ENCODE assay signal across 13 cellular contexts in genomic region chr22:38135133-38135706, GRCh38. TPM values are rescaled to one million over a fixed set of nuclear protein-coding genes. Genes with fewer than 3 reads are reported as not detected.
DNase-seq lines count a peak whose midpoint lies in the region; ATAC-seq, FAIRE-seq and TF ChIP-seq lines count a peak whose summit lies in the region.
"Had no signal": no experiment of that assay in that cellular context is flagged by ENCODE, and none has a peak within 500 bp of the region (broad histone marks: within the 10 kb centered on the region; RNA-seq: fewer than 3 reads in every experiment).

No MANE protein-coding gene starts in this region.

- H3K4me1 ChIP-seq in A549 (peaks cover 10% of the 10 kb centered on the region; the same call in 2 of the 3 replicates), keratinocyte (ENCODE audit: control insufficient read depth, extremely low read depth, insufficient read depth, low read length) (peaks cover 13% of the 10 kb centered on the region)
- H3K4me1 ChIP-seq: Caco-2 had no signal

- CTCF ChIA-PET in A549 (lab: Yijun Ruan, JAX) = interaction anchor here (0.8 kb wide), 1 partner anchor 21 kb away, joined by 3 read pairs; no protein-coding TSS in a partner anchor

- H3K36me3 Mint-ChIP-seq in activated naive CD8-positive, alpha-beta T cell treated with anti-CD3 and anti-CD28 coated beads, Interleukin-2, amount 50 U/mL, for 24 hours (ENCODE audit: low read depth) = peaks cover 6% of the 10 kb centered on the region

- peak overlapping the region; percentile 26 for H3K9ac ChIP-seq in keratinocyte (ENCODE audit: control insufficient read depth, extremely low read depth, insufficient read depth, low read length)

- peaks cover 0 to 5% of the 10 kb centered on the region in 2 experiments for H3K36me3 ChIP-seq in keratinocyte (ENCODE audit: control insufficient read depth in 2 of 2, extremely low read depth in 1 of 2, insufficient read depth in 2 of 2, low read length in 2 of 2)

- DNase-seq in A549 (ENCODE audit: low read depth in 1 of 2, low spot score in 1 of 2) = peak; percentile 48 to 56
- peak; percentile 62 for DNase-seq in HFF-Myc (ENCODE audit: extremely low read depth, low read depth)
- DNase-seq in activated naive CD8-positive, alpha-beta T cell treated with anti-CD3 and anti-CD28 coated beads, Interleukin-2, amount 50 U/mL, for 24 hours = no peak
- DNase-seq in keratinocyte (ENCODE audit: low read depth, low spot score) = peak; percentile 81
- DNase-seq in DMS 273 treated with DMSO at 0.1 percent for 48 hours (lab: John Stamatoyannopoulos, UW) = no peak
- DNase-seq: Caco-2; NCI-H446 treated with DMSO at 0.1 percent for 48 hours; stimulated activated CD4-positive, alpha-beta T cell treated with anti-CD3 and anti-CD28 coated beads, Interleukin-4, amount 100 ng/mL, for 1 hour had no signal

- no peaks in the 10 kb centered on the region for H3K9me3 ChIP-seq in A549
- no peaks in the 10 kb centered on the region for H3K9me3 ChIP-seq in keratinocyte (ENCODE audit: control insufficient read depth, low read depth, low read length)
- H3K9me3 ChIP-seq: Caco-2 had no signal

- peak; percentile 76 to 82 for ATAC-seq in A549
- peak; percentile 52 for ATAC-seq in activated naive CD8-positive, alpha-beta T cell treated with anti-CD3 and anti-CD28 coated beads, Interleukin-2, amount 50 U/mL, for 24 hours
- no peak for ATAC-seq in GM18519 (IDR thresholded peaks at IDR 0.05; ENCODE audit: low FRiP score, unreplicated experiment)
- ATAC-seq in HG02610 (IDR thresholded peaks at IDR 0.05; ENCODE audit: unreplicated experiment) = no peak
- no peak for ATAC-seq in GM18861 (IDR thresholded peaks at IDR 0.05; ENCODE audit: unreplicated experiment)
- ATAC-seq: activated CD4-positive, CD25-positive, alpha-beta regulatory T cell treated with anti-CD3 and anti-CD28 coated beads, Interleukin-2, amount 50 U/mL, for 24 hours had no signal

- no peak overlapping the region for H3K4me3 Mint-ChIP-seq in activated naive CD8-positive, alpha-beta T cell treated with anti-CD3 and anti-CD28 coated beads, Interleukin-2, amount 50 U/mL, for 24 hours
- H3K4me3 Mint-ChIP-seq: memory B cell had no signal

- H3K9me3 Mint-ChIP-seq in activated naive CD8-positive, alpha-beta T cell treated with anti-CD3 and anti-CD28 coated beads, Interleukin-2, amount 50 U/mL, for 24 hours = no peaks in the 10 kb centered on the region
- H3K9me3 Mint-ChIP-seq: memory B cell had no signal

- no peaks in the 10 kb centered on the region for H4K20me1 ChIP-seq in keratinocyte (ENCODE audit: control insufficient read depth, extremely low read depth, insufficient read depth, low read length)

- POLR2A ChIA-PET in A549 (lab: Yijun Ruan, JAX) = no interaction called here

- no peak overlapping the region for H3K27ac Mint-ChIP-seq in activated naive CD8-positive, alpha-beta T cell treated with anti-CD3 and anti-CD28 coated beads, Interleukin-2, amount 50 U/mL, for 24 hours
- H3K27ac Mint-ChIP-seq: memory B cell had no signal

- no peak for FAIRE-seq in A549 (lab: Jason Lieb, UNC)
- FAIRE-seq in keratinocyte (lab: Jason Lieb, UNC) = peak; percentile 100

- peak overlapping the region in 1 of 2 experiments; percentile 62; a peak in 3 of 6 replicates for H3K27ac ChIP-seq in A549
- H3K27ac ChIP-seq in keratinocyte (ENCODE audit: control insufficient read depth, insufficient read depth, low read length) = peak overlapping the region; percentile 66

- TF ChIP-seq CTCF in A549 (IDR thresholded peaks at IDR 0.05) (no peak), HFF-Myc (IDR thresholded peaks at IDR 0.05; ENCODE audit: low read depth, low read length, missing control alignments) (no peak), keratinocyte (optimal IDR thresholded peaks at IDR 0.05 in 1 of 3, IDR thresholded peaks at IDR 0.05 in 1 of 3, conservative IDR thresholded peaks at IDR 0.05 in 1 of 3; ENCODE audit: extremely low read depth in 1 of 3, insufficient read depth in 2 of 3, low read length in 3 of 3) (no peak)

- dilution Hi-C loops in keratinocyte (cut with MboI; ENCODE audit: extremely low pct_ligation_motif_present, low sequenced_read_pairs) = no loop called here

- TF ChIP-seq EP300 in A549 (IDR thresholded peaks at IDR 0.05) = no peak

- no peaks in the 10 kb centered on the region for H3K27me3 Mint-ChIP-seq in activated naive CD8-positive, alpha-beta T cell treated with anti-CD3 and anti-CD28 coated beads, Interleukin-2, amount 50 U/mL, for 24 hours
- H3K27me3 Mint-ChIP-seq: memory B cell had no signal

- TF ChIP-seq POLR2A in A549 (IDR thresholded peaks at IDR 0.05; ENCODE audit: low read length) = no peak

- no peaks in the 10 kb centered on the region for H3K27me3 ChIP-seq in keratinocyte (ENCODE audit: control insufficient read depth, extremely low read depth, insufficient read depth, low read length)

- H3K4me1 Mint-ChIP-seq in activated naive CD8-positive, alpha-beta T cell treated with anti-CD3 and anti-CD28 coated beads, Interleukin-2, amount 50 U/mL, for 24 hours = peaks cover 3% of the 10 kb centered on the region
- H3K4me1 Mint-ChIP-seq: memory B cell had no signal

- H3K4me2 ChIP-seq in A549 = peak overlapping the region; percentile 39; the same call in 2 of the 3 replicates
- H3K4me2 ChIP-seq in keratinocyte (ENCODE audit: control insufficient read depth, extremely low read depth, insufficient read depth, low read depth, low read length) = peak overlapping the region; percentile 50

- peak overlapping the region; percentile 71 for H2AFZ ChIP-seq in keratinocyte (ENCODE audit: control insufficient read depth, low read length)

- no peaks in the 10 kb centered on the region for H3K9me1 ChIP-seq in keratinocyte (ENCODE audit: control insufficient read depth, extremely low read depth, insufficient read depth, low read length)

- no peaks in the 10 kb centered on the region for H3K79me2 ChIP-seq in keratinocyte (ENCODE audit: control insufficient read depth, insufficient read depth, low read length)

- WGBS in A549 (ENCODE audit: missing lambda C conversion rate) = 58% methylated on average over 3 of the region's 4 CpGs

- TF ChIP-seq RAD21 in A549 (conservative IDR thresholded peaks at IDR 0.05 in 1 of 2, IDR thresholded peaks at IDR 0.05 in 1 of 2) = no peak

- H3K4me3 ChIP-seq in A549 = no peak overlapping the region
- H3K4me3 ChIP-seq in HFF-Myc (replicated peaks; ENCODE audit: low read depth, low read length) = no peak overlapping the region
- no peak overlapping the region for H3K4me3 ChIP-seq in keratinocyte (ENCODE audit: control insufficient read depth in 2 of 3, extremely low read depth in 1 of 3, insufficient read depth in 2 of 3, low read depth in 1 of 3, low read length in 3 of 3)

TF ChIP-seq in A549, 52 proteins besides CTCF, POLR2A, EP300 and RAD21:
- peak; percentile 77 for TF ChIP-seq ZFP36 (IDR thresholded peaks at IDR 0.05; ENCODE audit: borderline replicate concordance, partially characterized antibody)
- no peak for TF ChIP-seq POLR2AphosphoS2 (conservative IDR thresholded peaks at IDR 0.05; ENCODE audit: low read length)
- TF ChIP-seq FOSL2 (IDR thresholded peaks at IDR 0.05) = no peak
- TF ChIP-seq FOSL2 (CRISPR knock-in tag; IDR thresholded peaks at IDR 0.05) = peak; percentile 31; the same call in 1 of the 2 replicates

RNA-seq across cellular contexts. Expression of gene BAIAP2L2, which starts 24.7 kb away (rescaled TPM):
- polyA plus RNA-seq in A549 (2011; rRNA removed) (2.9 and 3.5 TPM in 2 replicates), A549 (2017; fragmentation: RNase III; extraction: RNeasy Plus Mini Kit Qiagen cat#74134 plus additional on column Dnase treatment) (4.3 to 4.7 TPM (median 4.5 TPM) in 3 replicates), keratinocyte (2.3 to 4.8 TPM (median 3.2 TPM) in 3 replicates)
- 7.0 and 7.6 TPM in 2 replicates for polyA plus RNA-seq in A549 (2012; cell fraction: cytosol; rRNA removed)
- 40.4 and 54.9 TPM in 2 replicates for polyA plus RNA-seq in A549 (2012; cell fraction: nucleus; rRNA removed)
- polyA minus RNA-seq in A549 (2011; rRNA and poly(A)+ RNA removed) = 1.4 and 2.2 TPM in 2 replicates
- polyA plus RNA-seq in keratinocyte (2011; ENCODE audit: low read depth) = 2.0 TPM
- 2.5 and 7.8 TPM in 2 replicates for polyA plus RNA-seq in keratinocyte (2011; cell fraction: cytosol; rRNA removed)
- 2.3 and 3.2 TPM in 2 replicates for polyA plus RNA-seq in keratinocyte (2011; cell fraction: nucleus; rRNA removed)
- 3.1 and 4.9 TPM in 2 replicates for polyA plus RNA-seq in keratinocyte (2012; ENCODE audit: low replicate concordance)
- polyA minus RNA-seq in keratinocyte = 1.5 to 2.7 TPM (median 2.0 TPM) in 3 replicates
- polyA minus RNA-seq in keratinocyte (2011; cell fraction: cytosol; rRNA and poly(A)+ RNA removed) = 9.8 TPM
- 2.2 TPM in 1 of 2 replicates, not detected in the other for polyA minus RNA-seq in keratinocyte (2011; cell fraction: nucleus; rRNA and poly(A)+ RNA removed)

RNA-seq across cellular contexts. Expression of gene PLA2G6, which starts 46.4 kb away (rescaled TPM):
- polyA plus RNA-seq in A549 (2011; rRNA removed) = 7.4 and 10.7 TPM in 2 replicates
- polyA plus RNA-seq in A549 (2012; cell fraction: cytosol; rRNA removed) = 6.2 and 9.3 TPM in 2 replicates
- polyA plus RNA-seq in A549 (2012; cell fraction: nucleus; rRNA removed) = 60.0 and 83.9 TPM in 2 replicates
- polyA plus RNA-seq in A549 (2017; fragmentation: RNase III; extraction: RNeasy Plus Mini Kit Qiagen cat#74134 plus additional on column Dnase treatment) = 5.5 to 7.8 TPM (median 7.6 TPM) in 3 replicates
- polyA minus RNA-seq in A549 (2011; rRNA and poly(A)+ RNA removed) = 16.1 and 26.2 TPM in 2 replicates
- polyA plus RNA-seq in keratinocyte = 4.6 to 12.1 TPM (median 5.2 TPM) in 3 replicates
- polyA plus RNA-seq in keratinocyte (2011; ENCODE audit: low read depth) = 1.6 TPM
- 1.4 and 2.3 TPM in 2 replicates for polyA plus RNA-seq in keratinocyte (2011; cell fraction: cytosol; rRNA removed)
- 34.0 and 40.8 TPM in 2 replicates for polyA plus RNA-seq in keratinocyte (2011; cell fraction: nucleus; rRNA removed)
- 3.2 and 9.8 TPM in 2 replicates for polyA plus RNA-seq in keratinocyte (2012; ENCODE audit: low replicate concordance)
- polyA minus RNA-seq in keratinocyte = 4.4 to 20.7 TPM (median 14.4 TPM) in 3 replicates
- polyA minus RNA-seq in keratinocyte (2011; cell fraction: cytosol; rRNA and poly(A)+ RNA removed) = 5.0 TPM
- polyA minus RNA-seq in keratinocyte (2011; cell fraction: nucleus; rRNA and poly(A)+ RNA removed) = 16.8 and 27.8 TPM in 2 replicates

RNA-seq across cellular contexts. Expression of gene SLC16A8, which starts 51.2 kb away (rescaled TPM):
- polyA plus RNA-seq in A549 (2011; rRNA removed) (not detected in 2 replicates), A549 (2017; fragmentation: RNase III; extraction: RNeasy Plus Mini Kit Qiagen cat#74134 plus additional on column Dnase treatment) (not detected in 3 replicates), keratinocyte (not detected in 3 replicates)
- polyA plus RNA-seq in A549 (2012; cell fraction: cytosol; rRNA removed) = not detected in 2 replicates
- not detected in 2 replicates for polyA plus RNA-seq in A549 (2012; cell fraction: nucleus; rRNA removed)
- polyA minus RNA-seq in A549 (2011; rRNA and poly(A)+ RNA removed) = not detected in 2 replicates
- polyA plus RNA-seq in keratinocyte (2011; ENCODE audit: low read depth) = not detected
- not detected in 2 replicates for polyA plus RNA-seq in keratinocyte (2011; cell fraction: cytosol; rRNA removed)
- not detected in 2 replicates for polyA plus RNA-seq in keratinocyte (2011; cell fraction: nucleus; rRNA removed)
- polyA plus RNA-seq in keratinocyte (2012; ENCODE audit: low replicate concordance) = 0.59 TPM in 1 of 2 replicates, not detected in the other
- not detected in 3 replicates for polyA minus RNA-seq in keratinocyte
- not detected for polyA minus RNA-seq in keratinocyte (2011; cell fraction: cytosol; rRNA and poly(A)+ RNA removed)
- polyA minus RNA-seq in keratinocyte (2011; cell fraction: nucleus; rRNA and poly(A)+ RNA removed) = not detected in 2 replicates

Comparison
In these comparisons a context has a peak if more than half of its experiments do, and no peak if none do; other contexts are left out.
1. ATAC-seq: peak in A549 (2 of 2) and activated naive CD8-positive, alpha-beta T cell treated with anti-CD3 and anti-CD28 coated beads, Interleukin-2, amount 50 U/mL, for 24 hours (single experiment); none in GM18519 (single experiment), HG02610 (single experiment) and GM18861 (single experiment).
2. DNase-seq: peak in A549 (2 of 2), HFF-Myc (single experiment) and keratinocyte (single experiment); none in activated naive CD8-positive, alpha-beta T cell treated with anti-CD3 and anti-CD28 coated beads, Interleukin-2, amount 50 U/mL, for 24 hours (single experiment) and DMS 273 treated with DMSO at 0.1 percent for 48 hours (single experiment).